Comparison of ENCODE assay signal across 19 cellular contexts in genomic region chr11:131883332-131883731, GRCh38.
A peak's percentile ranks its signal among the peaks of the same experiment; 100 is the strongest.
DNase-seq lines count a peak whose midpoint lies in the region; ATAC-seq and TF ChIP-seq lines count a peak whose summit lies in the region.
"Had no signal": no experiment of that assay in that cellular context is flagged by ENCODE, and none has a peak within 500 bp of the region (broad histone marks: within the 10 kb centered on the region; RNA-seq: fewer than 3 reads in every experiment).

No MANE protein-coding gene starts in this region.

- H3K36me3 ChIP-seq in SK-N-SH (replicated peaks in 1 of 2; ENCODE audit: control insufficient read depth in 1 of 2, insufficient read depth in 2 of 2, low read length in 1 of 2) (no peaks in the 10 kb centered on the region), endodermal cell (ENCODE audit: control insufficient read depth, insufficient read depth, low read length) (no peaks in the 10 kb centered on the region), neural progenitor cell (no peaks in the 10 kb centered on the region)
- H3K36me3 ChIP-seq: BLaER1 treated with 17β-estradiol and CSF1 and Interleukin-3, amounts not matched to agents 10 nM and 100 nM; HAP-1 had no signal

- H3K4me1 ChIP-seq in SK-N-SH (ENCODE audit: control insufficient read depth in 1 of 2, insufficient read depth in 2 of 2, low read depth in 1 of 2, low read length in 1 of 2) (peaks cover 0 to 12% of the 10 kb centered on the region in 2 experiments; a peak in 2 of 4 replicates), endodermal cell (ENCODE audit: control insufficient read depth, insufficient read depth, low read length) (peaks cover 4% of the 10 kb centered on the region), neural progenitor cell (peaks cover 29% of the 10 kb centered on the region)
- H3K4me1 ChIP-seq: A549, HAP-1 had no signal

- H3K36me3 Mint-ChIP-seq in endodermal cell (ENCODE audit: low read depth) (no peaks in the 10 kb centered on the region), neural progenitor cell (no peaks in the 10 kb centered on the region)
- H3K36me3 Mint-ChIP-seq: CD8-positive, alpha-beta T cell had no signal

- no peak overlapping the region for H2AFZ ChIP-seq in SK-N-SH (ENCODE audit: low read depth)
- no peak overlapping the region for H2AFZ ChIP-seq in neural progenitor cell (replicated peaks)

- H3K4me2 ChIP-seq in SK-N-SH (no peak overlapping the region), neural progenitor cell (no peak overlapping the region)
- H3K4me2 ChIP-seq: A549; BLaER1 treated with 17β-estradiol and CSF1 and Interleukin-3, amounts not matched to agents 10 nM and 100 nM had no signal

- H3K27ac Mint-ChIP-seq in endodermal cell, result no peak overlapping the region
- H3K27ac Mint-ChIP-seq in neural progenitor cell, result no peak overlapping the region
- H3K27ac Mint-ChIP-seq: B cell; CD8-positive, alpha-beta T cell had no signal

- no peaks in the 10 kb centered on the region for H3K9me3 ChIP-seq in SK-N-SH
- no peaks in the 10 kb centered on the region for H3K9me3 ChIP-seq in endodermal cell (ENCODE audit: control insufficient read depth, low read length)
- H3K9me3 ChIP-seq in neural progenitor cell (ENCODE audit: low read depth), result no peaks in the 10 kb centered on the region
- H3K9me3 ChIP-seq: A549; BLaER1 treated with 17β-estradiol and CSF1 and Interleukin-3, amounts not matched to agents 10 nM and 100 nM; HAP-1 had no signal

- H3K4me3 Mint-ChIP-seq in endodermal cell, result no peak overlapping the region
- H3K4me3 Mint-ChIP-seq in neural progenitor cell, result no peak overlapping the region
- H3K4me3 Mint-ChIP-seq: B cell; CD8-positive, alpha-beta T cell had no signal

- peak; percentile 23; the same call in 1 of the 2 replicates for TF ChIP-seq CTCF in SK-N-SH (IDR thresholded peaks at IDR 0.05)
- peak; percentile 74 for TF ChIP-seq CTCF in endodermal cell (conservative IDR thresholded peaks at IDR 0.05)
- peak; percentile 50 for TF ChIP-seq CTCF in neural progenitor cell (IDR thresholded peaks at IDR 0.05)

- H3K27me3 Mint-ChIP-seq in endodermal cell (ENCODE audit: insufficient read depth) (peaks cover 66% of the 10 kb centered on the region), neural progenitor cell (ENCODE audit: insufficient read depth, low read depth) (peaks cover 7% of the 10 kb centered on the region)
- H3K27me3 Mint-ChIP-seq: B cell had no signal

- no peak overlapping the region for H3K9ac ChIP-seq in SK-N-SH
- H3K9ac ChIP-seq in endodermal cell (ENCODE audit: extremely low read depth, low read length, poor library complexity, severe bottlenecking), result no peak overlapping the region
- H3K9ac ChIP-seq in neural progenitor cell, result no peak overlapping the region
- H3K9ac ChIP-seq: BLaER1 treated with 17β-estradiol and CSF1 and Interleukin-3, amounts not matched to agents 10 nM and 100 nM had no signal

- H3K4me1 Mint-ChIP-seq in endodermal cell, result peaks cover 11% of the 10 kb centered on the region
- peaks cover 30% of the 10 kb centered on the region for H3K4me1 Mint-ChIP-seq in neural progenitor cell
- H3K4me1 Mint-ChIP-seq: B cell had no signal

- POLR2A ChIA-PET in SK-N-SH (lab: Yijun Ruan, JAX), result no interaction called here

- H3K27ac ChIP-seq in SK-N-SH (ENCODE audit: low read depth in 2 of 2, low read length in 1 of 2), result no peak overlapping the region
- H3K27ac ChIP-seq in endodermal cell (ENCODE audit: low read depth, low read length), result no peak overlapping the region
- no peak overlapping the region for H3K27ac ChIP-seq in neural progenitor cell
- H3K27ac ChIP-seq: 22Rv1; A549; BLaER1 treated with 17β-estradiol and CSF1 and Interleukin-3, amounts not matched to agents 10 nM and 100 nM had no signal

- H3K27me3 ChIP-seq in SK-N-SH (ENCODE audit: insufficient read depth) (no peaks in the 10 kb centered on the region), endodermal cell (ENCODE audit: control insufficient read depth, insufficient read depth, low read length, poor library complexity, severe bottlenecking) (peaks cover 60% of the 10 kb centered on the region), neural progenitor cell (no peaks in the 10 kb centered on the region)
- H3K27me3 ChIP-seq: BLaER1 treated with 17β-estradiol and CSF1 and Interleukin-3, amounts not matched to agents 10 nM and 100 nM had no signal

- TF ChIP-seq EP300 in SK-N-SH (IDR thresholded peaks at IDR 0.05; ENCODE audit: borderline replicate concordance in 1 of 2, low read depth in 1 of 2, low read length in 1 of 2), result no peak

- no peaks in the 10 kb centered on the region for H4K20me1 ChIP-seq in SK-N-SH (ENCODE audit: insufficient read depth)
- H4K20me1 ChIP-seq in neural progenitor cell (ENCODE audit: low read depth), result no peaks in the 10 kb centered on the region
- H4K20me1 ChIP-seq: BLaER1 treated with 17β-estradiol and CSF1 and Interleukin-3, amounts not matched to agents 10 nM and 100 nM had no signal

- H3K4me3 ChIP-seq in SK-N-SH (ENCODE audit: low read depth in 2 of 2, low read length in 1 of 2) (no peak overlapping the region), endodermal cell (ENCODE audit: low read length) (no peak overlapping the region), neural progenitor cell (no peak overlapping the region)
- H3K4me3 ChIP-seq: A549; BLaER1 treated with 17β-estradiol and CSF1 and Interleukin-3, amounts not matched to agents 10 nM and 100 nM; HAP-1; K562 had no signal

- CTCF ChIA-PET in SK-N-SH (lab: Yijun Ruan, JAX), result interaction anchor here (1.9 kb wide), 1 partner anchor 15 kb away, joined by 7 read pairs; no protein-coding TSS in a partner anchor

- no peak for ATAC-seq in SK-N-SH treated with all-trans-retinoic acid at 6 μM for 48 hours
- ATAC-seq in HG02840 (IDR thresholded peaks at IDR 0.05; ENCODE audit: low FRiP score, unreplicated experiment), result no peak
- ATAC-seq: A549; CD8-positive, alpha-beta T cell; K562 had no signal

- no peaks in the 10 kb centered on the region for H3K9me2 ChIP-seq in SK-N-SH

- WGBS in SK-N-SH (ENCODE audit: low lambda C conversion rate), result 84% methylated on average over 6 of the region's 6 CpGs
- 87 to 88% methylated on average over 6 of the region's 6 CpGs for WGBS in endodermal cell (ENCODE audit: insufficient coverage in 1 of 2, insufficient read length in 1 of 2), 2 experiments

- H3K79me2 ChIP-seq in SK-N-SH (ENCODE audit: insufficient read depth) (no peaks in the 10 kb centered on the region), neural progenitor cell (ENCODE audit: low read depth) (no peaks in the 10 kb centered on the region)

- TF ChIP-seq RAD21 in SK-N-SH (IDR thresholded peaks at IDR 0.05; ENCODE audit: low read length), result no peak

- DNase-seq in SK-N-SH (no peak), NCI-H69 (lab: John Stamatoyannopoulos, UW) (peak; percentile 33), endodermal cell (no peak), neural progenitor cell (ENCODE audit: low spot score) (no peak), NCI-H226 (no peak), COR-L47 (lab: John Stamatoyannopoulos, UW) (no peak)
- DNase-seq: CD8-positive, alpha-beta T cell; DMS 273 treated with DMSO at 0.1 percent for 48 hours; DMS53; GOT3; IMR-90 had no signal

- H3K9me3 Mint-ChIP-seq in endodermal cell (no peaks in the 10 kb centered on the region), neural progenitor cell (peaks cover 3% of the 10 kb centered on the region)
- H3K9me3 Mint-ChIP-seq: CD8-positive, alpha-beta T cell had no signal

- peaks cover 7% of the 10 kb centered on the region for H3F3A ChIP-seq in SK-N-SH (replicated peaks; ENCODE audit: insufficient read depth)
- H3F3A ChIP-seq in neural progenitor cell (ENCODE audit: low read depth), result peaks cover 24% of the 10 kb centered on the region

TF ChIP-seq in SK-N-SH treated with all-trans-retinoic acid at 6 μM for 48 hours, 23 proteins besides CTCF, POLR2A, EP300 and RAD21 (continues in another document):
- TF ChIP-seq, protein P1, sequence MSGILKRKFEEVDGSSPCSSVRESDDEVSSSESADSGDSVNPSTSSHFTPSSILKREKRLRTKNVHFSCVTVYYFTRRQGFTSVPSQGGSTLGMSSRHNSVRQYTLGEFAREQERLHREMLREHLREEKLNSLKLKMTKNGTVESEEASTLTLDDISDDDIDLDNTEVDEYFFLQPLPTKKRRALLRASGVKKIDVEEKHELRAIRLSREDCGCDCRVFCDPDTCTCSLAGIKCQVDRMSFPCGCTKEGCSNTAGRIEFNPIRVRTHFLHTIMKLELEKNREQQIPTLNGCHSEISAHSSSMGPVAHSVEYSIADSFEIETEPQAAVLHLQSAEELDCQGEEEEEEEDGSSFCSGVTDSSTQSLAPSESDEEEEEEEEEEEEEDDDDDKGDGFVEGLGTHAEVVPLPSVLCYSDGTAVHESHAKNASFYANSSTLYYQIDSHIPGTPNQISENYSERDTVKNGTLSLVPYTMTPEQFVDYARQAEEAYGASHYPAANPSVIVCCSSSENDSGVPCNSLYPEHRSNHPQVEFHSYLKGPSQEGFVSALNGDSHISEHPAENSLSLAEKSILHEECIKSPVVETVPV (CRISPR knock-in tag; IDR thresholded peaks at IDR 0.05), result no peak
- TF ChIP-seq, protein P2, sequence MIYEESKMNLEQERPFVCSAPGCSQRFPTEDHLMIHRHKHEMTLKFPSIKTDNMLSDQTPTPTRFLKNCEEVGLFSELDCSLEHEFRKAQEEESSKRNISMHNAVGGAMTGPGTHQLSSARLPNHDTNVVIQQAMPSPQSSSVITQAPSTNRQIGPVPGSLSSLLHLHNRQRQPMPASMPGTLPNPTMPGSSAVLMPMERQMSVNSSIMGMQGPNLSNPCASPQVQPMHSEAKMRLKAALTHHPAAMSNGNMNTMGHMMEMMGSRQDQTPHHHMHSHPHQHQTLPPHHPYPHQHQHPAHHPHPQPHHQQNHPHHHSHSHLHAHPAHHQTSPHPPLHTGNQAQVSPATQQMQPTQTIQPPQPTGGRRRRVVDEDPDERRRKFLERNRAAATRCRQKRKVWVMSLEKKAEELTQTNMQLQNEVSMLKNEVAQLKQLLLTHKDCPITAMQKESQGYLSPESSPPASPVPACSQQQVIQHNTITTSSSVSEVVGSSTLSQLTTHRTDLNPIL (CRISPR knock-in tag; IDR thresholded peaks at IDR 0.05; ENCODE audit: low read depth), result no peak
- TF ChIP-seq ISL1 (CRISPR knock-in tag; IDR thresholded peaks at IDR 0.05), result no peak
- TF ChIP-seq ZFP3 (CRISPR knock-in tag; IDR thresholded peaks at IDR 0.05), result no peak
- no peak for TF ChIP-seq ZFP30 (CRISPR knock-in tag; IDR thresholded peaks at IDR 0.05)
- no peak for TF ChIP-seq BACH2 (CRISPR knock-in tag; IDR thresholded peaks at IDR 0.05; ENCODE audit: borderline replicate concordance)

Comparison
In these comparisons a context has a peak if more than half of its experiments do, and no peak if none do; other contexts are left out.
1. CTCF ChIP-seq: peak in every context shown above with its lines; median percentile 74 in endodermal cell; 50 in neural progenitor cell; 23 in SK-N-SH.